Comparison of ENCODE assay signal across 24 cellular contexts in genomic region chr3:102132370-102132769, GRCh38.
DNase-seq lines count a peak whose midpoint lies in the region; ATAC-seq and TF ChIP-seq lines count a peak whose summit lies in the region.
"Had no signal": no experiment of that assay in that cellular context is flagged by ENCODE, and none has a peak within 500 bp of the region (broad histone marks: within the 10 kb centered on the region; RNA-seq: fewer than 3 reads in every experiment).

No MANE protein-coding gene starts in this region.

- H3K4me1 Mint-ChIP-seq in activated CD4-positive, alpha-beta T cell treated with anti-CD3 and anti-CD28 coated beads for 36 hours, result peaks cover 27% of the 10 kb centered on the region
- H3K4me1 Mint-ChIP-seq in activated CD4-positive, alpha-beta T cell treated with anti-CD3 and anti-CD28 coated beads, Interleukin-2, amount 10 ng/mL, durations not matched to agents 7 days and 5 days, result peaks cover 18% of the 10 kb centered on the region
- H3K4me1 Mint-ChIP-seq: brain had no signal

- no peak overlapping the region for H3K27ac Mint-ChIP-seq in activated CD4-positive, alpha-beta T cell treated with anti-CD3 and anti-CD28 coated beads for 36 hours
- H3K27ac Mint-ChIP-seq in activated CD4-positive, alpha-beta T cell treated with anti-CD3 and anti-CD28 coated beads, Interleukin-2, amount 10 ng/mL, durations not matched to agents 7 days and 5 days, result no peak overlapping the region
- H3K27ac Mint-ChIP-seq: activated CD8-positive, alpha-beta T cell treated with anti-CD3 and anti-CD28 coated beads for 36 hours; activated naive CD4-positive, alpha-beta T cell treated with anti-CD3 and anti-CD28 coated beads, Interleukin-2, amount 50 U/mL, for 72 hours; brain; T-helper 1 cell treated with Interleukin-12 subunit alpha and Interleukin-12 subunit beta and Interleukin-4 antibody, amounts not matched to agents 30 μg/mL and 1 μg/mL, for 36 hours had no signal

- peaks cover 13 to 25% (median 18%) of the 10 kb centered on the region in 4 donors for H3K4me1 ChIP-seq in upper lobe of left lung
- H3K4me1 ChIP-seq: testis had no signal

- POLR2A ChIA-PET in activated CD4-positive, alpha-beta T cell treated with anti-CD3 and anti-CD28 coated beads for 36 hours (lab: Charles Lee), result no interaction called here
- POLR2A ChIA-PET in activated CD4-positive, alpha-beta T cell treated with anti-CD3 and anti-CD28 coated beads, Interleukin-2, amount 10 ng/mL, durations not matched to agents 7 days and 5 days (lab: Charles Lee), result no interaction called here

- H3K9me3 ChIP-seq in upper lobe of left lung, result no peaks in the 10 kb centered on the region
- H3K9me3 ChIP-seq: neutrophil, testis had no signal

- peak in 1 of 4 donors; percentile 25 for TF ChIP-seq EP300 in upper lobe of left lung (IDR thresholded peaks at IDR 0.05)

- no peak overlapping the region for H3K4me3 ChIP-seq in fibroblast of villous mesenchyme (ENCODE audit: low read depth, low read length)
- H3K4me3 ChIP-seq in upper lobe of left lung, result no peak overlapping the region
- H3K4me3 ChIP-seq: dorsolateral prefrontal cortex, K562, skin epidermis, testis had no signal

- H3K27me3 Mint-ChIP-seq in activated CD4-positive, alpha-beta T cell treated with anti-CD3 and anti-CD28 coated beads for 36 hours, result peaks cover 2% of the 10 kb centered on the region
- H3K27me3 Mint-ChIP-seq in activated CD4-positive, alpha-beta T cell treated with anti-CD3 and anti-CD28 coated beads, Interleukin-2, amount 10 ng/mL, durations not matched to agents 7 days and 5 days, result no peaks in the 10 kb centered on the region

- intact Hi-C loops in activated CD4-positive, alpha-beta T cell treated with anti-CD3 and anti-CD28 coated beads for 36 hours (cut with DNase I, micrococcal nuclease), result loop anchor here in 1 of 2 experiments (5.0 kb wide), 1 partner anchor 280 kb away; no protein-coding TSS in a partner anchor

- peaks cover 2% of the 10 kb centered on the region for H3K9me3 Mint-ChIP-seq in activated CD4-positive, alpha-beta T cell treated with anti-CD3 and anti-CD28 coated beads for 36 hours (ENCODE audit: low read depth)
- peaks cover 4% of the 10 kb centered on the region for H3K9me3 Mint-ChIP-seq in activated CD4-positive, alpha-beta T cell treated with anti-CD3 and anti-CD28 coated beads, Interleukin-2, amount 10 ng/mL, durations not matched to agents 7 days and 5 days
- H3K9me3 Mint-ChIP-seq: activated CD8-positive, alpha-beta T cell treated with anti-CD3 and anti-CD28 coated beads for 36 hours; brain had no signal

- CTCF ChIA-PET in activated CD4-positive, alpha-beta T cell treated with anti-CD3 and anti-CD28 coated beads for 36 hours (lab: Charles Lee), result no interaction called here
- CTCF ChIA-PET in activated CD4-positive, alpha-beta T cell treated with anti-CD3 and anti-CD28 coated beads, Interleukin-2, amount 10 ng/mL, durations not matched to agents 7 days and 5 days (lab: Charles Lee), result no interaction called here

- H3K27me3 ChIP-seq in upper lobe of left lung, result no peaks in the 10 kb centered on the region
- H3K27me3 ChIP-seq: dorsolateral prefrontal cortex, testis had no signal

- DNase-seq in activated CD4-positive, alpha-beta T cell treated with anti-CD3 and anti-CD28 coated beads for 36 hours, result no peak
- no peak for DNase-seq in activated CD4-positive, alpha-beta T cell treated with anti-CD3 and anti-CD28 coated beads, Interleukin-2, amount 10 ng/mL, durations not matched to agents 7 days and 5 days
- DNase-seq in fibroblast of villous mesenchyme (ENCODE audit: low read depth) (peak; percentile 70), myocyte (ENCODE audit: low read depth) (peak; percentile 33), upper lobe of left lung (no peak), D341Med (ENCODE audit: low spot score) (no peak)
- no peak for DNase-seq in stimulated activated naive CD4-positive, alpha-beta T cell treated with Interleukin-2 at 50 U/mL for 16 hours (lab: John Stamatoyannopoulos, UW)
- DNase-seq: activated CD8-positive, alpha-beta T cell treated with anti-CD3 and anti-CD28 coated beads for 36 hours; dorsolateral prefrontal cortex; H7; kidney; NCI-H1048; NCI-H69; stimulated activated CD4-positive, alpha-beta T cell treated with anti-CD3 and anti-CD28 coated beads, Interleukin-4, amount 100 ng/mL, for 24 hours; testis had no signal

- no peaks in the 10 kb centered on the region for H3K36me3 Mint-ChIP-seq in activated CD4-positive, alpha-beta T cell treated with anti-CD3 and anti-CD28 coated beads for 36 hours (ENCODE audit: low read depth)
- peaks cover 2% of the 10 kb centered on the region for H3K36me3 Mint-ChIP-seq in activated CD4-positive, alpha-beta T cell treated with anti-CD3 and anti-CD28 coated beads, Interleukin-2, amount 10 ng/mL, durations not matched to agents 7 days and 5 days (ENCODE audit: low read depth)
- H3K36me3 Mint-ChIP-seq: brain had no signal

- H3K27ac ChIP-seq in upper lobe of left lung, result peak overlapping the region in 2 of 4 donors; percentile 16 to 36
- H3K27ac ChIP-seq: 22Rv1, dorsolateral prefrontal cortex, neutrophil, skin epidermis, testis, VCaP had no signal

- TF ChIP-seq CTCF in fibroblast of villous mesenchyme (IDR thresholded peaks at IDR 0.05; ENCODE audit: insufficient read depth, low read depth, low read length) (no peak), upper lobe of left lung (IDR thresholded peaks at IDR 0.05) (no peak)

- no peaks in the 10 kb centered on the region for H3K36me3 ChIP-seq in upper lobe of left lung
- H3K36me3 ChIP-seq: neutrophil had no signal

- TF ChIP-seq POLR2A in upper lobe of left lung (IDR thresholded peaks at IDR 0.05), result no peak

- peak; percentile 37 for ATAC-seq in activated CD4-positive, alpha-beta T cell treated with anti-CD3 and anti-CD28 coated beads for 36 hours
- ATAC-seq in upper lobe of left lung (ENCODE audit: low FRiP score in 2 of 2) (peak; percentile 43 to 87), GM18858 (IDR thresholded peaks at IDR 0.05; ENCODE audit: unreplicated experiment) (no peak)
- ATAC-seq: activated CD8-positive, alpha-beta T cell treated with anti-CD3 and anti-CD28 coated beads for 36 hours; K562 had no signal

- no peak overlapping the region for H3K4me3 Mint-ChIP-seq in activated CD4-positive, alpha-beta T cell treated with anti-CD3 and anti-CD28 coated beads for 36 hours
- H3K4me3 Mint-ChIP-seq in activated CD4-positive, alpha-beta T cell treated with anti-CD3 and anti-CD28 coated beads, Interleukin-2, amount 10 ng/mL, durations not matched to agents 7 days and 5 days, result no peak overlapping the region
- H3K4me3 Mint-ChIP-seq: activated CD8-positive, alpha-beta T cell treated with anti-CD3 and anti-CD28 coated beads for 36 hours; brain; T-helper 1 cell treated with Interleukin-12 subunit alpha and Interleukin-12 subunit beta and Interleukin-4 antibody, amounts not matched to agents 30 μg/mL and 1 μg/mL, for 36 hours had no signal

Comparison
In these comparisons a context has a peak if more than half of its experiments do, and no peak if none do; other contexts are left out.
1. DNase-seq: peak in fibroblast of villous mesenchyme (single experiment) and myocyte (single experiment); none in activated CD4-positive, alpha-beta T cell treated with anti-CD3 and anti-CD28 coated beads for 36 hours (single experiment), activated CD4-positive, alpha-beta T cell treated with anti-CD3 and anti-CD28 coated beads, Interleukin-2, amount 10 ng/mL, durations not matched to agents 7 days and 5 days (single experiment), upper lobe of left lung (0 of 2), D341Med (single experiment) and stimulated activated naive CD4-positive, alpha-beta T cell treated with Interleukin-2 at 50 U/mL for 16 hours (single experiment).